Comparison of ENCODE assay signal across 1 cellular context in the genomic region with DNA sequence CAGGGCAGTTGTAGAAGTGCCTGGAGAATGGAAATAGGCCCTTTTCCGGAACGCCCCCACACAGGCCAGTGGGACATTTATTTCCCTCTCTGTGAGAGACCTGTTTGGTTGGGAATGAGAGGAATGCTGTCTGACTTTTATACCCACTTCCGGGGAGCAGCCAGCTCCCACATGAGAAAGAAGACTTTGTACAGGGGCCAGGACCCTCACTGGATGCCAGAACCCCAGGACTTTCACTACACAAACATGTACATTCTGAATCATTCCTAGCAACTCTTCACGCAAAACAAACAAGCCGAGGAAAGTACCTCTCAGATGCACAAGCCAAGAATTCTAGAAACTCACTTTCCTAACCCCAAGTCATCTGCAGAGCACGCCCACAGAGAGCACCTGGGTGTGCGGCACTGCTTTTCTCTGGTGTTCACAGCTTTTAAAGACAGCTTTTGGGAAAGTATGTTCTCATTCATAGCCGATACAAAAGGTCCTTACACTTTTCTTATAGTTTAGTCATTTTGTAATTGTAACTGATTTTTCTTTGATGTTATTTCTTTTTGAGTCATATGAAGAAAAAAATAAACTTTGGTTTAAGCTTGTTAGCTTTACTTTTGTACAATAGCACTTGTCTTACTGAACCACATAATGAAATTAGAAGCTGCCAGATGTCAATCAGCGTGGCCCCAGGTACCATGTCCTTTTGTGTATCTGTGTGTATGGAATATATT.
TF ChIP-seq lines count a peak whose summit lies in the region.

No MANE protein-coding gene starts in this region.

TF ChIP-seq in GM12878, 131 proteins besides CTCF, POLR2A, EP300 and RAD21 (continued from another document and continues in another):
- TF ChIP-seq, protein P1, sequence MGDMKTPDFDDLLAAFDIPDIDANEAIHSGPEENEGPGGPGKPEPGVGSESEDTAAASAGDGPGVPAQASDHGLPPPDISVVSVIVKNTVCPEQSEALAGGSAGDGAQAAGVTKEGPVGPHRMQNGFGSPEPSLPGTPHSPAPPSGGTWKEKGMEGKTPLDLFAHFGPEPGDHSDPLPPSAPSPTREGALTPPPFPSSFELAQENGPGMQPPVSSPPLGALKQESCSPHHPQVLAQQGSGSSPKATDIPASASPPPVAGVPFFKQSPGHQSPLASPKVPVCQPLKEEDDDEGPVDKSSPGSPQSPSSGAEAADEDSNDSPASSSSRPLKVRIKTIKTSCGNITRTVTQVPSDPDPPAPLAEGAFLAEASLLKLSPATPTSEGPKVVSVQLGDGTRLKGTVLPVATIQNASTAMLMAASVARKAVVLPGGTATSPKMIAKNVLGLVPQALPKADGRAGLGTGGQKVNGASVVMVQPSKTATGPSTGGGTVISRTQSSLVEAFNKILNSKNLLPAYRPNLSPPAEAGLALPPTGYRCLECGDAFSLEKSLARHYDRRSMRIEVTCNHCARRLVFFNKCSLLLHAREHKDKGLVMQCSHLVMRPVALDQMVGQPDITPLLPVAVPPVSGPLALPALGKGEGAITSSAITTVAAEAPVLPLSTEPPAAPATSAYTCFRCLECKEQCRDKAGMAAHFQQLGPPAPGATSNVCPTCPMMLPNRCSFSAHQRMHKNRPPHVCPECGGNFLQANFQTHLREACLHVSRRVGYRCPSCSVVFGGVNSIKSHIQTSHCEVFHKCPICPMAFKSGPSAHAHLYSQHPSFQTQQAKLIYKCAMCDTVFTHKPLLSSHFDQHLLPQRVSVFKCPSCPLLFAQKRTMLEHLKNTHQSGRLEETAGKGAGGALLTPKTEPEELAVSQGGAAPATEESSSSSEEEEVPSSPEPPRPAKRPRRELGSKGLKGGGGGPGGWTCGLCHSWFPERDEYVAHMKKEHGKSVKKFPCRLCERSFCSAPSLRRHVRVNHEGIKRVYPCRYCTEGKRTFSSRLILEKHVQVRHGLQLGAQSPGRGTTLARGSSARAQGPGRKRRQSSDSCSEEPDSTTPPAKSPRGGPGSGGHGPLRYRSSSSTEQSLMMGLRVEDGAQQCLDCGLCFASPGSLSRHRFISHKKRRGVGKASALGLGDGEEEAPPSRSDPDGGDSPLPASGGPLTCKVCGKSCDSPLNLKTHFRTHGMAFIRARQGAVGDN (IDR thresholded peaks at IDR 0.05), result no peak
- TF ChIP-seq, protein P2, sequence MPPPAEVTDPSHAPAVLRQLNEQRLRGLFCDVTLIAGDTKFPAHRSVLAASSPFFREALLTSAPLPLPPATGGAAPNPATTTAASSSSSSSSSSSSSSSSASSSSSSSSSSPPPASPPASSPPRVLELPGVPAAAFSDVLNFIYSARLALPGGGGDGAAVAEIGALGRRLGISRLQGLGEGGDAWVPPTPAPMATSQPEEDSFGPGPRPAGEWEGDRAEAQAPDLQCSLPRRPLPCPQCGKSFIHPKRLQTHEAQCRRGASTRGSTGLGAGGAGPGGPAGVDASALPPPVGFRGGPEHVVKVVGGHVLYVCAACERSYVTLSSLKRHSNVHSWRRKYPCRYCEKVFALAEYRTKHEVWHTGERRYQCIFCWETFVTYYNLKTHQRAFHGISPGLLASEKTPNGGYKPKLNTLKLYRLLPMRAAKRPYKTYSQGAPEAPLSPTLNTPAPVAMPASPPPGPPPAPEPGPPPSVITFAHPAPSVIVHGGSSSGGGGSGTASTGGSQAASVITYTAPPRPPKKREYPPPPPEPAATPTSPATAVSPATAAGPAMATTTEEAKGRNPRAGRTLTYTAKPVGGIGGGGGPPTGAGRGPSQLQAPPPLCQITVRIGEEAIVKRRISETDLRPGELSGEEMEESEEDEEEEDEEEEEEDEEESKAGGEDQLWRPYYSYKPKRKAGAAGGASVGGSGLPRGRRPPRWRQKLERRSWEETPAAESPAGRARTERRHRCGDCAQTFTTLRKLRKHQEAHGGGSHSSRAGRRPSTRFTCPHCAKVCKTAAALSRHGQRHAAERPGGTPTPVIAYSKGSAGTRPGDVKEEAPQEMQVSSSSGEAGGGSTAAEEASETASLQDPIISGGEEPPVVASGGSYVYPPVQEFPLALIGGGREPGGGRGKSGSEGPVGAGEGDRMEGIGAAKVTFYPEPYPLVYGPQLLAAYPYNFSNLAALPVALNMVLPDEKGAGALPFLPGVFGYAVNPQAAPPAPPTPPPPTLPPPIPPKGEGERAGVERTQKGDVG (CRISPR knock-in tag; IDR thresholded peaks at IDR 0.05), result no peak
- TF ChIP-seq, protein P3, sequence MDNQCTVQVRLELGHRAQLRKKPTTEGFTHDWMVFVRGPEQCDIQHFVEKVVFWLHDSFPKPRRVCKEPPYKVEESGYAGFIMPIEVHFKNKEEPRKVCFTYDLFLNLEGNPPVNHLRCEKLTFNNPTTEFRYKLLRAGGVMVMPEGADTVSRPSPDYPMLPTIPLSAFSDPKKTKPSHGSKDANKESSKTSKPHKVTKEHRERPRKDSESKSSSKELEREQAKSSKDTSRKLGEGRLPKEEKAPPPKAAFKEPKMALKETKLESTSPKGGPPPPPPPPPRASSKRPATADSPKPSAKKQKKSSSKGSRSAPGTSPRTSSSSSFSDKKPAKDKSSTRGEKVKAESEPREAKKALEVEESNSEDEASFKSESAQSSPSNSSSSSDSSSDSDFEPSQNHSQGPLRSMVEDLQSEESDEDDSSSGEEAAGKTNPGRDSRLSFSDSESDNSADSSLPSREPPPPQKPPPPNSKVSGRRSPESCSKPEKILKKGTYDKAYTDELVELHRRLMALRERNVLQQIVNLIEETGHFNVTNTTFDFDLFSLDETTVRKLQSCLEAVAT (IDR thresholded peaks at IDR 0.05), result peak; percentile 55; the same call in 1 of the 2 replicates
- TF ChIP-seq FOXK2 (IDR thresholded peaks at IDR 0.05) (no peak), CEBPB (IDR thresholded peaks at IDR 0.05; ENCODE audit: borderline replicate concordance in 1 of 2, low read depth in 2 of 2, low read length in 2 of 2) (peak in 1 of 2 experiments; percentile 79; a peak in 2 of 4 replicates), SP1 (IDR thresholded peaks at IDR 0.05; ENCODE audit: low read depth, low read length) (no peak), MYB (IDR thresholded peaks at IDR 0.05; ENCODE audit: borderline replicate concordance, low read depth, low read length) (no peak), LARP7 (IDR thresholded peaks at IDR 0.05) (no peak), RFX5 (IDR thresholded peaks at IDR 0.05; ENCODE audit: low read depth, low read length) (no peak), ZNF217 (IDR thresholded peaks at IDR 0.05) (peak; percentile 42; the same call in 1 of the 2 replicates), WRNIP1 (IDR thresholded peaks at IDR 0.05; ENCODE audit: borderline replicate concordance, low read depth, low read length) (no peak), MEF2B (IDR thresholded peaks at IDR 0.05; ENCODE audit: partially characterized antibody, poor library complexity, severe bottlenecking) (peak; percentile 84), RBBP5 (conservative IDR thresholded peaks at IDR 0.05) (no peak), NBN (IDR thresholded peaks at IDR 0.05) (peak; percentile 59; the same call in 1 of the 2 replicates), TCF12 (IDR thresholded peaks at IDR 0.05; ENCODE audit: low read depth, low read length) (peak; percentile 98), EED (IDR thresholded peaks at IDR 0.05; ENCODE audit: low read depth) (peak; percentile 99), BHLHE40 (IDR thresholded peaks at IDR 0.05; ENCODE audit: borderline replicate concordance in 1 of 2, low read depth in 2 of 2, low read length in 1 of 2) (peak; percentile 92), ZNF24 (IDR thresholded peaks at IDR 0.05) (0 out of 2 replicates have a peak, but pooled peaks have one; percentile 49), CREM (IDR thresholded peaks at IDR 0.05; ENCODE audit: low read depth) (peak; percentile 93), IKZF2 (IDR thresholded peaks at IDR 0.05) (peak; percentile 97), SPI1 (IDR thresholded peaks at IDR 0.05; ENCODE audit: borderline replicate concordance, insufficient read depth, low read depth, low read length) (no peak), KLF5 (IDR thresholded peaks at IDR 0.05; ENCODE audit: partially characterized antibody) (peak; percentile 80)
- TF ChIP-seq, protein P4, sequence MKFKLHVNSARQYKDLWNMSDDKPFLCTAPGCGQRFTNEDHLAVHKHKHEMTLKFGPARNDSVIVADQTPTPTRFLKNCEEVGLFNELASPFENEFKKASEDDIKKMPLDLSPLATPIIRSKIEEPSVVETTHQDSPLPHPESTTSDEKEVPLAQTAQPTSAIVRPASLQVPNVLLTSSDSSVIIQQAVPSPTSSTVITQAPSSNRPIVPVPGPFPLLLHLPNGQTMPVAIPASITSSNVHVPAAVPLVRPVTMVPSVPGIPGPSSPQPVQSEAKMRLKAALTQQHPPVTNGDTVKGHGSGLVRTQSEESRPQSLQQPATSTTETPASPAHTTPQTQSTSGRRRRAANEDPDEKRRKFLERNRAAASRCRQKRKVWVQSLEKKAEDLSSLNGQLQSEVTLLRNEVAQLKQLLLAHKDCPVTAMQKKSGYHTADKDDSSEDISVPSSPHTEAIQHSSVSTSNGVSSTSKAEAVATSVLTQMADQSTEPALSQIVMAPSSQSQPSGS (IDR thresholded peaks at IDR 0.05; ENCODE audit: low read length), result peak; percentile 93
- TF ChIP-seq, protein P5, sequence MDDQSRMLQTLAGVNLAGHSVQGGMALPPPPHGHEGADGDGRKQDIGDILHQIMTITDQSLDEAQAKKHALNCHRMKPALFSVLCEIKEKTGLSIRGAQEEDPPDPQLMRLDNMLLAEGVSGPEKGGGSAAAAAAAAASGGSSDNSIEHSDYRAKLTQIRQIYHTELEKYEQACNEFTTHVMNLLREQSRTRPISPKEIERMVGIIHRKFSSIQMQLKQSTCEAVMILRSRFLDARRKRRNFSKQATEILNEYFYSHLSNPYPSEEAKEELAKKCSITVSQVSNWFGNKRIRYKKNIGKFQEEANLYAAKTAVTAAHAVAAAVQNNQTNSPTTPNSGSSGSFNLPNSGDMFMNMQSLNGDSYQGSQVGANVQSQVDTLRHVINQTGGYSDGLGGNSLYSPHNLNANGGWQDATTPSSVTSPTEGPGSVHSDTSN (IDR thresholded peaks at IDR 0.05; ENCODE audit: insufficient replicate concordance, low read depth, low read length), result peak; percentile 71
- TF ChIP-seq, protein P6, sequence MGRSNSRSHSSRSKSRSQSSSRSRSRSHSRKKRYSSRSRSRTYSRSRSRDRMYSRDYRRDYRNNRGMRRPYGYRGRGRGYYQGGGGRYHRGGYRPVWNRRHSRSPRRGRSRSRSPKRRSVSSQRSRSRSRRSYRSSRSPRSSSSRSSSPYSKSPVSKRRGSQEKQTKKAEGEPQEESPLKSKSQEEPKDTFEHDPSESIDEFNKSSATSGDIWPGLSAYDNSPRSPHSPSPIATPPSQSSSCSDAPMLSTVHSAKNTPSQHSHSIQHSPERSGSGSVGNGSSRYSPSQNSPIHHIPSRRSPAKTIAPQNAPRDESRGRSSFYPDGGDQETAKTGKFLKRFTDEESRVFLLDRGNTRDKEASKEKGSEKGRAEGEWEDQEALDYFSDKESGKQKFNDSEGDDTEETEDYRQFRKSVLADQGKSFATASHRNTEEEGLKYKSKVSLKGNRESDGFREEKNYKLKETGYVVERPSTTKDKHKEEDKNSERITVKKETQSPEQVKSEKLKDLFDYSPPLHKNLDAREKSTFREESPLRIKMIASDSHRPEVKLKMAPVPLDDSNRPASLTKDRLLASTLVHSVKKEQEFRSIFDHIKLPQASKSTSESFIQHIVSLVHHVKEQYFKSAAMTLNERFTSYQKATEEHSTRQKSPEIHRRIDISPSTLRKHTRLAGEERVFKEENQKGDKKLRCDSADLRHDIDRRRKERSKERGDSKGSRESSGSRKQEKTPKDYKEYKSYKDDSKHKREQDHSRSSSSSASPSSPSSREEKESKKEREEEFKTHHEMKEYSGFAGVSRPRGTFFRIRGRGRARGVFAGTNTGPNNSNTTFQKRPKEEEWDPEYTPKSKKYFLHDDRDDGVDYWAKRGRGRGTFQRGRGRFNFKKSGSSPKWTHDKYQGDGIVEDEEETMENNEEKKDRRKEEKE (IDR thresholded peaks at IDR 0.05), result no peak
- TF ChIP-seq, protein P7, sequence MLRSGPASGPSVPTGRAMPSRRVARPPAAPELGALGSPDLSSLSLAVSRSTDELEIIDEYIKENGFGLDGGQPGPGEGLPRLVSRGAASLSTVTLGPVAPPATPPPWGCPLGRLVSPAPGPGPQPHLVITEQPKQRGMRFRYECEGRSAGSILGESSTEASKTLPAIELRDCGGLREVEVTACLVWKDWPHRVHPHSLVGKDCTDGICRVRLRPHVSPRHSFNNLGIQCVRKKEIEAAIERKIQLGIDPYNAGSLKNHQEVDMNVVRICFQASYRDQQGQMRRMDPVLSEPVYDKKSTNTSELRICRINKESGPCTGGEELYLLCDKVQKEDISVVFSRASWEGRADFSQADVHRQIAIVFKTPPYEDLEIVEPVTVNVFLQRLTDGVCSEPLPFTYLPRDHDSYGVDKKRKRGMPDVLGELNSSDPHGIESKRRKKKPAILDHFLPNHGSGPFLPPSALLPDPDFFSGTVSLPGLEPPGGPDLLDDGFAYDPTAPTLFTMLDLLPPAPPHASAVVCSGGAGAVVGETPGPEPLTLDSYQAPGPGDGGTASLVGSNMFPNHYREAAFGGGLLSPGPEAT (IDR thresholded peaks at IDR 0.05; ENCODE audit: low read depth), result peak; percentile 99
- TF ChIP-seq, protein P8, sequence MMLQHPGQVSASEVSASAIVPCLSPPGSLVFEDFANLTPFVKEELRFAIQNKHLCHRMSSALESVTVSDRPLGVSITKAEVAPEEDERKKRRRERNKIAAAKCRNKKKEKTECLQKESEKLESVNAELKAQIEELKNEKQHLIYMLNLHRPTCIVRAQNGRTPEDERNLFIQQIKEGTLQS (IDR thresholded peaks at IDR 0.05; ENCODE audit: borderline replicate concordance, extremely low read depth, low read depth, low read length), result no peak
- TF ChIP-seq, protein P9, sequence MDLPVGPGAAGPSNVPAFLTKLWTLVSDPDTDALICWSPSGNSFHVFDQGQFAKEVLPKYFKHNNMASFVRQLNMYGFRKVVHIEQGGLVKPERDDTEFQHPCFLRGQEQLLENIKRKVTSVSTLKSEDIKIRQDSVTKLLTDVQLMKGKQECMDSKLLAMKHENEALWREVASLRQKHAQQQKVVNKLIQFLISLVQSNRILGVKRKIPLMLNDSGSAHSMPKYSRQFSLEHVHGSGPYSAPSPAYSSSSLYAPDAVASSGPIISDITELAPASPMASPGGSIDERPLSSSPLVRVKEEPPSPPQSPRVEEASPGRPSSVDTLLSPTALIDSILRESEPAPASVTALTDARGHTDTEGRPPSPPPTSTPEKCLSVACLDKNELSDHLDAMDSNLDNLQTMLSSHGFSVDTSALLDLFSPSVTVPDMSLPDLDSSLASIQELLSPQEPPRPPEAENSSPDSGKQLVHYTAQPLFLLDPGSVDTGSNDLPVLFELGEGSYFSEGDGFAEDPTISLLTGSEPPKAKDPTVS (IDR thresholded peaks at IDR 0.05; ENCODE audit: low read depth, low read length), result no peak
- TF ChIP-seq, protein P10, sequence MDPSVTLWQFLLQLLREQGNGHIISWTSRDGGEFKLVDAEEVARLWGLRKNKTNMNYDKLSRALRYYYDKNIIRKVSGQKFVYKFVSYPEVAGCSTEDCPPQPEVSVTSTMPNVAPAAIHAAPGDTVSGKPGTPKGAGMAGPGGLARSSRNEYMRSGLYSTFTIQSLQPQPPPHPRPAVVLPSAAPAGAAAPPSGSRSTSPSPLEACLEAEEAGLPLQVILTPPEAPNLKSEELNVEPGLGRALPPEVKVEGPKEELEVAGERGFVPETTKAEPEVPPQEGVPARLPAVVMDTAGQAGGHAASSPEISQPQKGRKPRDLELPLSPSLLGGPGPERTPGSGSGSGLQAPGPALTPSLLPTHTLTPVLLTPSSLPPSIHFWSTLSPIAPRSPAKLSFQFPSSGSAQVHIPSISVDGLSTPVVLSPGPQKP (IDR thresholded peaks at IDR 0.05; ENCODE audit: low read depth, low read length), result no peak
